Comparison of ENCODE assay signal across 8 cellular contexts in genomic region chrX:37871626-37872302, GRCh38. TPM values are rescaled to one million over a fixed set of nuclear protein-coding genes. Genes with fewer than 3 reads are reported as not detected.
DNase-seq lines count a peak whose midpoint lies in the region; TF ChIP-seq lines count a peak whose summit lies in the region.

No MANE protein-coding gene starts in this region.

- H3K18ac ChIP-seq in mesenchymal stem cell (ENCODE audit: low read depth in 1 of 2, low read length in 2 of 2): no peak overlapping the region

- H2BK5ac ChIP-seq in mesenchymal stem cell (ENCODE audit: low read depth, low read length, poor library complexity, severe bottlenecking): no peak overlapping the region

- no peak overlapping the region for H3K4me3 Mint-ChIP-seq in glutamatergic neuron (ENCODE audit: unreplicated experiment)

- no peak overlapping the region for H3K4ac ChIP-seq in mesenchymal stem cell (ENCODE audit: low read depth in 1 of 2, low read length in 2 of 2)

- no peaks in the 10 kb centered on the region for H3K79me1 ChIP-seq in mesenchymal stem cell (replicated peaks; ENCODE audit: low read length, poor library complexity, severe bottlenecking)

- in situ Hi-C loops in astrocyte of the cerebellum (cut with HindIII; ENCODE audit: low sequenced_read_pairs): no loop called here

- 6% methylated on average over 2 of the region's 4 CpGs for WGBS in mesenchymal stem cell

- peaks cover 1% of the 10 kb centered on the region for H3K9me3 Mint-ChIP-seq in glutamatergic neuron (ENCODE audit: unreplicated experiment)

- no peak overlapping the region for H2AK5ac ChIP-seq in mesenchymal stem cell (ENCODE audit: low read length, severe bottlenecking)

- no peak overlapping the region for H3K4me2 ChIP-seq in mesenchymal stem cell (ENCODE audit: low read length, poor library complexity, severe bottlenecking)

- peak overlapping the region; percentile 90 for H3K27ac ChIP-seq in mesenchymal stem cell (ENCODE audit: low read length, poor library complexity, severe bottlenecking)

- no peaks in the 10 kb centered on the region for H3K36me3 ChIP-seq in mesenchymal stem cell (ENCODE audit: control insufficient read depth in 1 of 2, insufficient read depth in 2 of 2, low read depth in 1 of 2, low read length in 2 of 2)

- TF ChIP-seq CTCF in astrocyte of the cerebellum (IDR thresholded peaks at IDR 0.05; ENCODE audit: low read depth, low read length, missing control alignments) (no peak), glutamatergic neuron (IDR thresholded peaks at IDR 0.05; ENCODE audit: partially characterized antibody, unreplicated experiment) (no peak)

- no peak overlapping the region for H2BK12ac ChIP-seq in mesenchymal stem cell (ENCODE audit: low read length in 2 of 2)

- peak overlapping the region; percentile 27 for H3K9ac ChIP-seq in mesenchymal stem cell (ENCODE audit: low read length)

- no peaks in the 10 kb centered on the region for H3K27me3 Mint-ChIP-seq in glutamatergic neuron (ENCODE audit: unreplicated experiment)

- no peaks in the 10 kb centered on the region for H3K4me1 Mint-ChIP-seq in glutamatergic neuron (ENCODE audit: low read depth, unreplicated experiment)

- no peaks in the 10 kb centered on the region for H3K4me1 ChIP-seq in mesenchymal stem cell (ENCODE audit: control insufficient read depth, insufficient read depth, low read depth, low read length)

- H3K9me3 ChIP-seq in mesenchymal stem cell (ENCODE audit: control insufficient read depth, low read length): no peaks in the 10 kb centered on the region

- H2BK120ac ChIP-seq in mesenchymal stem cell (ENCODE audit: low read depth, low read length): no peak overlapping the region

- DNase-seq in COLO668 (lab: John Stamatoyannopoulos, UW; ENCODE audit: unreplicated experiment) (peak; percentile 2), HS-27A (ENCODE audit: low read depth) (peak; percentile 56), astrocyte of the cerebellum (ENCODE audit: low read depth) (peak; percentile 85), mesenchymal stem cell (peak; percentile 87), NCI-H1694 (lab: John Stamatoyannopoulos, UW) (no peak), NCI-H1092 treated with DMSO at 0.1 percent for 48 hours (lab: John Stamatoyannopoulos, UW) (no peak), glutamatergic neuron (no peak)
- no peak for DNase-seq in effector CD4-positive, alpha-beta T cell

- H4K91ac ChIP-seq in mesenchymal stem cell (ENCODE audit: low read length): no peak overlapping the region

- H3K4me3 ChIP-seq in astrocyte of the cerebellum (ENCODE audit: low read depth, low read length) (no peak overlapping the region), mesenchymal stem cell (ENCODE audit: insufficient read depth in 1 of 2, low read depth in 1 of 2, low read length in 2 of 2) (no peak overlapping the region)

- no peak overlapping the region for H2AFZ ChIP-seq in mesenchymal stem cell (ENCODE audit: low read depth, low read length)

- no peak overlapping the region for H4K8ac ChIP-seq in mesenchymal stem cell (ENCODE audit: low read length)

- H3K14ac ChIP-seq in mesenchymal stem cell (ENCODE audit: low read length in 2 of 2): no peak overlapping the region

- no peak overlapping the region for H3K27ac Mint-ChIP-seq in glutamatergic neuron (ENCODE audit: unreplicated experiment)

- H3K23ac ChIP-seq in mesenchymal stem cell (ENCODE audit: low read length in 2 of 2): no peak overlapping the region

- H3K27me3 ChIP-seq in mesenchymal stem cell (ENCODE audit: control insufficient read depth in 1 of 2, insufficient read depth in 1 of 2, low read length in 2 of 2): no peaks in the 10 kb centered on the region

- no peak overlapping the region for H2BK15ac ChIP-seq in mesenchymal stem cell (ENCODE audit: low read depth, poor library complexity, severe bottlenecking)

- no peaks in the 10 kb centered on the region for H3K36me3 Mint-ChIP-seq in glutamatergic neuron (ENCODE audit: unreplicated experiment)

RNA-seq across cellular contexts. Expression of gene DYNLT3, which starts 24.4 kb away (rescaled TPM):
- polyA plus RNA-seq in mesenchymal stem cell (2013, experiment 1 of 2): 24.0 TPM
- 25.5 TPM for polyA plus RNA-seq in mesenchymal stem cell (2013, experiment 2 of 2)
- total RNA-seq in glutamatergic neuron (ENCODE audit: unreplicated experiment): 13.4 TPM

Comparison
In these comparisons a context has a peak if more than half of its experiments do, and no peak if none do; other contexts are left out.
1. DNase-seq: peak in COLO668 (single experiment), HS-27A (single experiment), astrocyte of the cerebellum (single experiment) and mesenchymal stem cell (single experiment); none in NCI-H1694 (single experiment), effector CD4-positive, alpha-beta T cell (single experiment), NCI-H1092 treated with DMSO at 0.1 percent for 48 hours (single experiment) and glutamatergic neuron (single experiment).